Comparison of ENCODE assay signal across 17 cellular contexts in the genomic region with DNA sequence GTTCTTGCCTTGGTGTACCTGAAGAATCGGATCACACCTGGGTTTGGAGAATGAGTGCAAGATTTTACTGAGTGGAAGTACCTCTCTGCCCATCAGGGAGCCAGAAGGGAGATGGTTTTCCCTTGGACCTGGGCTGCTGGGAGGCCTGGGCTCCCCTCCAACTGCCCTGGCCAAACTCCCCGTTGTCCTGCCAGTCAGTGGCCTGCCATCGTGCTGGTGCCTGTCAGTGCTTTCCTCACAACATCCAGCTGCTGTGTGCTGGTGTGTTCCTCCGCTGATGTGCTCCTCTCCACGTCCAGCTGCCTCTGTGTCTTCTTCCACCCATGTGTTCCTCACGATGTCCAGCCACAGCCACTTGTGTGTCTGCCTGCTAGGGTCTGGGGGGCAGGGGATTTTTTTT.
DNase-seq lines count a peak whose midpoint lies in the region; ATAC-seq and TF ChIP-seq lines count a peak whose summit lies in the region.
"Had no signal": no experiment of that assay in that cellular context is flagged by ENCODE, and none has a peak within 500 bp of the region (broad histone marks: within the 10 kb centered on the region; RNA-seq: fewer than 3 reads in every experiment).

No MANE protein-coding gene starts in this region.

- no peak overlapping the region for H4K5ac ChIP-seq in H9 (ENCODE audit: insufficient read length, low read depth, low read length)

- DNase-seq in H9 (no peak), dorsolateral prefrontal cortex (peak in 6 of 10 donors; percentile 22 to 75 (median 60)), hippocampal formation (lab: John Stamatoyannopoulos, UW) (peak; percentile 16 to 52), pons (ENCODE audit: low spot score) (peak; percentile 55), MG63 (no peak)
- DNase-seq in activated CD4-positive, alpha-beta T cell treated with anti-CD3 and anti-CD28 coated beads, Interleukin-2, amount 50 U/mL, for 48 hours, result no peak
- DNase-seq: AML-193; CD4-positive, alpha-beta memory T cell; DND-41; GDM1; GM23248; KBM-7; NCI-H1105 treated with DMSO at 0.1 percent for 48 hours; NCI-H187; NCI-H510A; SJCRH30 had no signal

- peaks cover 4% of the 10 kb centered on the region for H3K27me3 Mint-ChIP-seq in H9 (ENCODE audit: low read depth)
- H3K27me3 Mint-ChIP-seq: CD4-positive, alpha-beta memory T cell had no signal

- no peak overlapping the region for H2BK20ac ChIP-seq in H9 (ENCODE audit: low read depth, low read length, poor library complexity, severe bottlenecking)

- H3K9me3 ChIP-seq in H9 (ENCODE audit: control insufficient read depth, low read depth, low read length) (no peaks in the 10 kb centered on the region), MG63 (no peaks in the 10 kb centered on the region)
- H3K9me3 ChIP-seq: SJCRH30 had no signal

- no peaks in the 10 kb centered on the region for H3K36me3 Mint-ChIP-seq in H9 (ENCODE audit: insufficient read depth in 1 of 3, low read depth in 3 of 3)
- H3K36me3 Mint-ChIP-seq: CD4-positive, alpha-beta memory T cell had no signal

- no peak overlapping the region for H3K4me3 Mint-ChIP-seq in H9

- WGBS in H9 (ENCODE audit: extremely low coverage, insufficient read length, low lambda C conversion rate), result no CpG with 5 or more reads among the region's 6 CpGs

- H3K4me3 ChIP-seq in dorsolateral prefrontal cortex (no peak overlapping the region), MG63 (no peak overlapping the region)
- H3K4me3 ChIP-seq: GM23248, SJCRH30 had no signal

- H3K27ac Mint-ChIP-seq in H9, result no peak overlapping the region

- no peak overlapping the region for H3K9ac ChIP-seq in H9 (ENCODE audit: extremely low read depth, insufficient read length, low read length)
- H3K9ac ChIP-seq: GM23248 had no signal

- no peak overlapping the region for H3K4ac ChIP-seq in H9 (ENCODE audit: low read depth, low read length)

- no peak overlapping the region for H3T11ph ChIP-seq in H9 (ENCODE audit: low read length)

- peak overlapping the region; percentile 58; the same call in 1 of the 2 replicates for H3K14ac ChIP-seq in H9 (ENCODE audit: insufficient read depth, low read length)

- no peaks in the 10 kb centered on the region for H3K4me1 ChIP-seq in H9 (ENCODE audit: insufficient read depth, low read length)

- H3K9me3 Mint-ChIP-seq in H9, result no peaks in the 10 kb centered on the region
- H3K9me3 Mint-ChIP-seq: CD4-positive, alpha-beta memory T cell had no signal

- no peak overlapping the region for H3K23ac ChIP-seq in H9 (ENCODE audit: insufficient read length, low read depth, low read length)

- H2BK5ac ChIP-seq in H9 (ENCODE audit: insufficient read length, low read length), result no peak overlapping the region

- no peaks in the 10 kb centered on the region for H3K23me2 ChIP-seq in H9 (ENCODE audit: insufficient read length, low read depth, low read length, poor library complexity, severe bottlenecking)

- no peaks in the 10 kb centered on the region for H3K79me1 ChIP-seq in H9 (ENCODE audit: insufficient read depth, low read depth, low read length, poor library complexity, severe bottlenecking)

- no peaks in the 10 kb centered on the region for H4K20me1 ChIP-seq in H9 (ENCODE audit: control insufficient read depth, insufficient read depth, insufficient read length)

- H3K4me1 Mint-ChIP-seq in H9, result peaks cover 3 to 12% of the 10 kb centered on the region in 2 experiments; a peak in 3 of 4 replicates

- H4K91ac ChIP-seq in H9 (ENCODE audit: insufficient read length, low read depth, low read length), result no peak overlapping the region

- H3K27me3 ChIP-seq in H9 (ENCODE audit: insufficient read depth, low read length) (no peaks in the 10 kb centered on the region), dorsolateral prefrontal cortex (no peaks in the 10 kb centered on the region), MG63 (no peaks in the 10 kb centered on the region)
- H3K27me3 ChIP-seq: SJCRH30 had no signal

- TF ChIP-seq CTCF in H9 (conservative IDR thresholded peaks at IDR 0.05) (no peak), dorsolateral prefrontal cortex (IDR thresholded peaks at IDR 0.05 in 54 of 56, conservative IDR thresholded peaks at IDR 0.05 in 2 of 56; ENCODE audit: low read depth in 1 of 56, partially characterized antibody in 56 of 56) (no peak)

- H2BK120ac ChIP-seq in H9 (ENCODE audit: low read depth, low read length, poor library complexity, severe bottlenecking), result no peak overlapping the region

- H4K8ac ChIP-seq in H9 (replicated peaks; ENCODE audit: insufficient read length, low read depth, low read length), result no peak overlapping the region

- no peaks in the 10 kb centered on the region for H3K79me2 ChIP-seq in H9 (ENCODE audit: insufficient read depth, low read length)

- H2BK12ac ChIP-seq in H9 (ENCODE audit: insufficient read length, low read depth, low read length), result no peak overlapping the region

- H3K56ac ChIP-seq in H9 (ENCODE audit: insufficient read length, low read depth, low read length), result no peak overlapping the region

- no peak overlapping the region for H3K4me2 ChIP-seq in H9 (ENCODE audit: insufficient read depth, insufficient read length, low read length)

- no peak overlapping the region for H2BK15ac ChIP-seq in H9 (ENCODE audit: low read depth, low read length)

- no peak overlapping the region for H2AFZ ChIP-seq in H9 (ENCODE audit: low read length)
- H2AFZ ChIP-seq: GM23248 had no signal

- H3K27ac ChIP-seq in H9 (ENCODE audit: insufficient read length, low read depth, low read length) (no peak overlapping the region), dorsolateral prefrontal cortex (peak overlapping the region in 53 of 59 donors; percentile 11 to 92 (median 66))
- H3K27ac ChIP-seq: GM23248, SJCRH30 had no signal

- H2AK5ac ChIP-seq in H9 (ENCODE audit: insufficient read length, low read length), result no peak overlapping the region

- intact Hi-C loops in dorsolateral prefrontal cortex (cut with DNase I), result no loop called here

- H3K36me3 ChIP-seq in MG63, result no peaks in the 10 kb centered on the region
- H3K36me3 ChIP-seq: SJCRH30 had no signal

- no peak for ATAC-seq in HG03108 (IDR thresholded peaks at IDR 0.05; ENCODE audit: unreplicated experiment)

- no peak overlapping the region for H3K18ac ChIP-seq in H9 (ENCODE audit: insufficient read length, low read depth, low read length)

Comparison
In these comparisons a context has a peak if more than half of its experiments do, and no peak if none do; other contexts are left out.
1. DNase-seq: peak in dorsolateral prefrontal cortex (6 of 10), hippocampal formation (2 of 2) and pons (single experiment); none in H9 (single experiment), activated CD4-positive, alpha-beta T cell treated with anti-CD3 and anti-CD28 coated beads, Interleukin-2, amount 50 U/mL, for 48 hours (0 of 2) and MG63 (single experiment).